12 cellular contexts compared by ENCODE assay signal in the genomic region with DNA sequence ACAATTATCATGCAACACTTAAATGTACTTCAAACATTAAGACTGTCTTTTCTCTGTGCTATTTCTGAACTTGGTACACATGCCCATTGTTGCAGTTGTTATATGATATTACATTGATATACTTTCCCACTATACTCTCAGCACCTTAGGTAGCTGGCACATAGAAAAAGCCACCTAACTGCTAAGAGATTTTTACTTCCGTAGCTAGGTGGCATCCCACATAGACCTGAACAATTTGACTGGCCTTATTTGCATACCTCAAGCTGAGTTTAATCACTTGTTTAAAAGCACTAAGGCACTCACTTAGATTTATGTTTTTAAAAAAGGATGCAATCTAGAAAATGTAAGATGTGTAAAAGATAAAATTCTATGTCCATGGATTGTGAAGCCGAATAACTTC.
DNase-seq lines count a peak whose midpoint lies in the region; ATAC-seq lines count a peak whose summit lies in the region.
"Had no signal": no experiment of that assay in that cellular context is flagged by ENCODE, and none has a peak within 500 bp of the region (broad histone marks: within the 10 kb centered on the region; RNA-seq: fewer than 3 reads in every experiment).

No MANE protein-coding gene starts in this region.

- H3K9me3 ChIP-seq in SJCRH30 (replicated peaks), result no peaks in the 10 kb centered on the region
- H3K9me3 ChIP-seq: psoas muscle had no signal

- DNase-seq in SJCRH30 (peak in 1 of 2 experiments; percentile 19), HuH-7 (ENCODE audit: low spot score) (no peak), NCI-H2196 (lab: John Stamatoyannopoulos, UW; ENCODE audit: unreplicated experiment) (no peak), AG08396 (ENCODE audit: low spot score) (no peak)
- DNase-seq: Karpas-422; psoas muscle; stimulated activated CD4-positive, alpha-beta T cell treated with anti-CD3 and anti-CD28 coated beads, Interleukin-2, amount 100 ng/mL, for 24 hours; stimulated activated naive CD4-positive, alpha-beta T cell treated with Interleukin-2 at 50 U/mL for 16 hours had no signal

- peaks cover 22% of the 10 kb centered on the region for H3K4me1 ChIP-seq in SJCRH30
- H3K4me1 ChIP-seq: psoas muscle had no signal

- ATAC-seq in GM18861 (IDR thresholded peaks at IDR 0.05; ENCODE audit: unreplicated experiment) (peak; percentile 82), GM21576 (IDR thresholded peaks at IDR 0.05; ENCODE audit: unreplicated experiment) (peak; percentile 58), HG03108 (IDR thresholded peaks at IDR 0.05; ENCODE audit: unreplicated experiment) (peak; percentile 69), HG03457 (IDR thresholded peaks at IDR 0.05; ENCODE audit: unreplicated experiment) (no peak)
- ATAC-seq: psoas muscle had no signal

- H3K36me3 ChIP-seq in SJCRH30, result no peaks in the 10 kb centered on the region

- peak overlapping the region; percentile 60; the same call in 1 of the 2 replicates for H3K27ac ChIP-seq in SJCRH30
- H3K27ac ChIP-seq: psoas muscle had no signal

- no peak overlapping the region for H3K4me3 ChIP-seq in SJCRH30
- H3K4me3 ChIP-seq: psoas muscle had no signal

- no peaks in the 10 kb centered on the region for H3K27me3 ChIP-seq in SJCRH30
